In the genomic region with DNA sequence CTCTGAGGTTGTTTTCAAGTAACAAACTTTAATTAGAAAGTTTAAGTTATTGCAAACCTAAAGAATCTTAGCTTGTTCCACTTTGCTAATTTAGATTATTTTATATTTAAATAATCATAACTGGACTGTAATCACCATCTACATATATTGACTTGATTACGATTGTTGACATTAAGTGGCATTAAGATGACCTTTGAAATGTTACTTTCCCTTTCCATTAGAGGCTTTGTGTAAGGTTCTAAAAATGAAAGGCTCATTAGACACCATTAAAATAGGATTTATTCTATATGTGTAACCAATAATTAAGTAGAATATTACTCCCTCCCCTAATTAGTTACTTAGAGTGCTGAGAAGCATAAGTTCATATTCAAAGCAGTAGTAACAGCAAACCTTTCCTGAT, we compare ENCODE assay signal across 11 cellular contexts.
"Had no signal": no experiment of that assay in that cellular context is flagged by ENCODE, and none has a peak within 500 bp of the region (broad histone marks: within the 10 kb centered on the region; RNA-seq: fewer than 3 reads in every experiment).

No MANE protein-coding gene starts in this region.

- FAIRE-seq: HepG2 had no signal

- ATAC-seq: HCT116, HepG2 had no signal

- H2AFZ ChIP-seq: GM23248 had no signal

- H3K27ac ChIP-seq: GM23248, HL-60, KMS-11 had no signal

- H3K36me3 Mint-ChIP-seq: IgD-negative memory B cell had no signal

- H3K4me2 ChIP-seq: KMS-11 had no signal

- H3K9me3 ChIP-seq: HAP-1 had no signal

- H3K4me3 ChIP-seq: GM23248, HAP-1 had no signal

- H3K9ac ChIP-seq: GM23248, KMS-11 had no signal

- H3K27ac Mint-ChIP-seq: HFFc6, IgD-negative memory B cell had no signal

- H3K9me3 Mint-ChIP-seq: HFFc6, IgD-negative memory B cell had no signal

- H3K36me3 ChIP-seq: HAP-1 had no signal

- H3K4me3 Mint-ChIP-seq: HFFc6, IgD-negative memory B cell had no signal

- DNase-seq: GM23248, GOT3, H7, HFFc6, KBM-7 had no signal
